In genomic region chr6:144064402-144064830, GRCh38 we compare ENCODE assay signal across 8 cellular contexts. TPM values are rescaled to one million over a fixed set of nuclear protein-coding genes. Genes with fewer than 3 reads are reported as not detected.
DNase-seq lines count a peak whose midpoint lies in the region; ATAC-seq, FAIRE-seq and TF ChIP-seq lines count a peak whose summit lies in the region.

No MANE protein-coding gene starts in this region.

- TF ChIP-seq CTCF in Calu3 (IDR thresholded peaks at IDR 0.05; ENCODE audit: unreplicated experiment) (no peak), fibroblast of lung (conservative IDR thresholded peaks at IDR 0.05 in 1 of 2, IDR thresholded peaks at IDR 0.05 in 1 of 2; ENCODE audit: low read depth in 1 of 2, low read length in 2 of 2) (no peak), neutrophil (IDR thresholded peaks at IDR 0.05) (no peak), thyroid gland (IDR thresholded peaks at IDR 0.05) (no peak)

- H3K4me1 ChIP-seq in fibroblast of lung (ENCODE audit: control insufficient read depth, extremely low read depth, insufficient read depth, low read length): peaks cover 4% of the 10 kb centered on the region
- peaks cover 18 to 23% of the 10 kb centered on the region in 2 experiments for H3K4me1 ChIP-seq in neutrophil (ENCODE audit: control insufficient read depth in 1 of 2, insufficient read depth in 1 of 2, low read depth in 1 of 2, low read length in 1 of 2)
- no peaks in the 10 kb centered on the region for H3K4me1 ChIP-seq in thyroid gland

- peak overlapping the region; percentile 33 for H2AFZ ChIP-seq in fibroblast of lung (ENCODE audit: low read length)

- DNase-seq in Calu3 (peak; percentile 7), MG63 (no peak), activated T-cell treated with anti-CD3 and anti-CD28 coated beads for 24 hours (ENCODE audit: low read depth) (peak; percentile 54), fibroblast of lung (ENCODE audit: low read depth in 2 of 2) (no peak), thyroid gland (peak in 1 of 2 donors; percentile 26), H54 (ENCODE audit: insufficient read length, low spot score) (no peak)

- no peak for TF ChIP-seq POLR2A in thyroid gland (IDR thresholded peaks at IDR 0.05)
- TF ChIP-seq POLR2A in H54 (IDR thresholded peaks at IDR 0.05; ENCODE audit: low read depth, low read length): no peak

- H3K9me3 ChIP-seq in MG63: no peaks in the 10 kb centered on the region
- H3K9me3 ChIP-seq in fibroblast of lung (ENCODE audit: control insufficient read depth, insufficient read depth, low read depth, low read length): no peaks in the 10 kb centered on the region
- no peaks in the 10 kb centered on the region for H3K9me3 ChIP-seq in neutrophil
- no peaks in the 10 kb centered on the region for H3K9me3 ChIP-seq in thyroid gland

- CTCF ChIA-PET in Calu3 (lab: Charles Lee): no interaction called here

- peak overlapping the region; percentile 86 for H3K4me2 ChIP-seq in fibroblast of lung (ENCODE audit: extremely low read depth, insufficient read depth, low read length)

- H3K4me1 Mint-ChIP-seq in Calu3 (ENCODE audit: low read depth, unreplicated experiment): peaks cover 8% of the 10 kb centered on the region

- peak; percentile 16 for ATAC-seq in GM21825 (IDR thresholded peaks at IDR 0.05; ENCODE audit: unreplicated experiment)

- BruUV-seq in Calu3 (replicated peaks; lab: Mats Ljungman, UMichigan): no TSS peak

- peaks cover 27% of the 10 kb centered on the region for H3K27me3 Mint-ChIP-seq in Calu3 (ENCODE audit: unreplicated experiment)

- H4K20me1 ChIP-seq in fibroblast of lung (ENCODE audit: control insufficient read depth, extremely low read depth, insufficient read depth, low read length): no peaks in the 10 kb centered on the region

- no peak overlapping the region for H3K27ac Mint-ChIP-seq in Calu3 (ENCODE audit: unreplicated experiment)

- no peak overlapping the region for H3K9ac ChIP-seq in fibroblast of lung (ENCODE audit: insufficient read depth, low read length)

- FAIRE-seq in H54 (lab: Jason Lieb, UNC): no peak

- WGBS in thyroid gland, 2 donors: 0 to 3% methylated on average over 17 to 22 of the region's 44 CpGs

- H3K4me3 ChIP-seq in MG63 (peak overlapping the region; percentile 52), fibroblast of lung (replicated peaks in 1 of 4; ENCODE audit: control extremely low read depth in 1 of 4, insufficient read depth in 1 of 4, low read depth in 3 of 4, low read length in 4 of 4) (peak overlapping the region; percentile 54 to 66 (median 61)), neutrophil (ENCODE audit: low read depth in 1 of 2, low read length in 1 of 2) (peak overlapping the region; percentile 72 to 95), thyroid gland (replicated peaks in 1 of 3) (peak overlapping the region; percentile 59 to 95 (median 84))

- no peaks in the 10 kb centered on the region for H3K9me3 Mint-ChIP-seq in Calu3 (ENCODE audit: low read depth, unreplicated experiment)

- H3K79me2 ChIP-seq in fibroblast of lung (ENCODE audit: control insufficient read depth, insufficient read depth, low read length): no peaks in the 10 kb centered on the region

- intact Hi-C loops in Calu3 (cut with micrococcal nuclease; ENCODE audit: unreplicated experiment) (no loop called here), thyroid gland (cut with DNase I) (no loop called here)

- H3K27ac ChIP-seq in fibroblast of lung (ENCODE audit: insufficient read depth, low read length) (no peak overlapping the region), neutrophil (peak overlapping the region; percentile 99), thyroid gland (peak overlapping the region; percentile 4 to 77 (median 58))

- H3K36me3 ChIP-seq in MG63: no peaks in the 10 kb centered on the region
- no peaks in the 10 kb centered on the region for H3K36me3 ChIP-seq in fibroblast of lung (ENCODE audit: control insufficient read depth, insufficient read depth, low read length)
- H3K36me3 ChIP-seq in neutrophil: no peaks in the 10 kb centered on the region
- H3K36me3 ChIP-seq in thyroid gland: no peaks in the 10 kb centered on the region

- peak overlapping the region; percentile 82 for H3K4me3 Mint-ChIP-seq in Calu3 (ENCODE audit: low read depth, unreplicated experiment)

- H3K36me3 Mint-ChIP-seq in Calu3 (ENCODE audit: insufficient read depth, unreplicated experiment): peaks cover 15% of the 10 kb centered on the region

- peaks cover 52% of the 10 kb centered on the region for H3K27me3 ChIP-seq in MG63
- H3K27me3 ChIP-seq in fibroblast of lung (ENCODE audit: control insufficient read depth, insufficient read depth, low read length): peaks cover 56% of the 10 kb centered on the region
- no peaks in the 10 kb centered on the region for H3K27me3 ChIP-seq in neutrophil
- H3K27me3 ChIP-seq in thyroid gland: no peaks in the 10 kb centered on the region

RNA-seq across cellular contexts. Expression of gene SF3B5, which starts 31.0 kb away (rescaled TPM):
- 104 and 113 TPM in 2 replicates for total RNA-seq in Calu3 (2022)
- 65.0 and 97.1 TPM in 2 replicates for total RNA-seq in MG63 (2014; rRNA removed; shearing (Covaris generic); ENCODE audit: low replicate concordance)
- 75.1 and 84.7 TPM in 2 replicates for total RNA-seq in fibroblast of lung
- 148 and 205 TPM in 2 replicates for polyA plus RNA-seq in fibroblast of lung
- polyA plus RNA-seq in fibroblast of lung (2012): 176 and 246 TPM in 2 replicates
- polyA minus RNA-seq in fibroblast of lung (ENCODE audit: low replicate concordance): 264 and 270 TPM in 2 replicates
- total RNA-seq in thyroid gland: 100 to 1,000 TPM in 2 of 4 donors, 10 to 100 TPM in 2; 63.1 to 205 (median 133) TPM

RNA-seq across cellular contexts. Expression of gene PLAGL1, which starts 56.4 kb away (rescaled TPM):
- total RNA-seq in Calu3 (2022): 9.8 and 10.7 TPM in 2 replicates
- total RNA-seq in MG63 (2014; rRNA removed; shearing (Covaris generic); ENCODE audit: low replicate concordance): 2.1 and 5.0 TPM in 2 replicates
- 8.0 and 11.4 TPM in 2 replicates for total RNA-seq in fibroblast of lung
- 24.2 and 25.0 TPM in 2 replicates for polyA plus RNA-seq in fibroblast of lung
- polyA plus RNA-seq in fibroblast of lung (2012): 19.1 and 19.5 TPM in 2 replicates
- 19.7 and 52.2 TPM in 2 replicates for polyA minus RNA-seq in fibroblast of lung (ENCODE audit: low replicate concordance)
- total RNA-seq in thyroid gland: 10 to 100 TPM in 1 of 4 donors, 1 to 10 TPM in 3; 6.6 to 10.5 (median 7.4) TPM

Comparison
In these comparisons a context has a peak if more than half of its experiments do, and no peak if none do; other contexts are left out.
1. DNase-seq: peak in Calu3 (single experiment) and activated T-cell treated with anti-CD3 and anti-CD28 coated beads for 24 hours (single experiment); none in MG63 (single experiment), fibroblast of lung (0 of 2) and H54 (single experiment).
2. Peak in every context shown above with its lines, with median percentiles within 50 percentile points of each other: H3K4me3 ChIP-seq.